8 cellular contexts compared by ENCODE assay signal in genomic region chr2:127416486-127417001, GRCh38. TPM values are rescaled to one million over a fixed set of nuclear protein-coding genes. Genes with fewer than 3 reads are reported as not detected.
DNase-seq lines count a peak whose midpoint lies in the region; ATAC-seq, FAIRE-seq and TF ChIP-seq lines count a peak whose summit lies in the region.

No MANE protein-coding gene starts in this region.

- H3K4me2 ChIP-seq in HepG2 (ENCODE audit: low read depth, low read length): no peak overlapping the region; the same call in 1 of the 2 replicates

- TF ChIP-seq POLR2A in HepG2 (IDR thresholded peaks at IDR 0.05; ENCODE audit: insufficient read depth in 1 of 2, low read depth in 2 of 2, low read length in 2 of 2): no peak
- TF ChIP-seq POLR2A in H54 (IDR thresholded peaks at IDR 0.05; ENCODE audit: low read depth, low read length): no peak

- DNase-seq in AML-193 (lab: John Stamatoyannopoulos, UW) (peak; percentile 9 to 34), HepG2 (ENCODE audit: low spot score) (no peak), urothelium cell line (ENCODE audit: low spot score) (no peak), D721Med (ENCODE audit: insufficient read length, low spot score) (no peak), H54 (ENCODE audit: insufficient read length, low spot score) (no peak)
- no peak for DNase-seq in T-helper 2 cell treated with Interferon-gamma antibody and Interleukin-4, amounts not matched to agents 5 μg/mL and 100 μg/mL, for 36 hours (ENCODE audit: low spot score)

- BruUV-seq in HepG2 (replicated peaks; lab: Mats Ljungman, UMichigan): no TSS peak

- peak overlapping the region; percentile 96 for H3K27ac ChIP-seq in HepG2 (ENCODE audit: extremely low read length, insufficient read depth, low read length)

- peak overlapping the region; percentile 68 for H3K4me3 Mint-ChIP-seq in T-helper 2 cell treated with Interferon-gamma antibody and Interleukin-4, amounts not matched to agents 5 μg/mL and 100 μg/mL, for 36 hours

- 86% methylated on average over 6 of the region's 6 CpGs for WGBS in HepG2 (ENCODE audit: low lambda C conversion rate)

- peaks cover 39% of the 10 kb centered on the region for H3K79me2 ChIP-seq in HepG2 (ENCODE audit: insufficient read depth, low read length)

- H3K36me3 Mint-ChIP-seq in T-helper 2 cell treated with Interferon-gamma antibody and Interleukin-4, amounts not matched to agents 5 μg/mL and 100 μg/mL, for 36 hours (ENCODE audit: low read depth): no peaks in the 10 kb centered on the region

- POLR2A ChIA-PET in HepG2 (lab: Yijun Ruan, JAX): interaction anchor here (0.9 to 8.1 kb wide), 5 partner anchors 15 to 39 kb away, joined by 3 to 229 read pairs (median 11); no protein-coding TSS in a partner anchor

- no peaks in the 10 kb centered on the region for H3K27me3 ChIP-seq in HepG2 (ENCODE audit: control insufficient read depth in 1 of 2, insufficient read depth in 2 of 2, low read length in 2 of 2)

- CTCF ChIA-PET in HepG2 (lab: Yijun Ruan, JAX; ENCODE audit: low intra/inter-chr PET ratio, low total read pairs): no interaction called here

- intact Hi-C loops in HepG2 (cut with micrococcal nuclease; ENCODE audit: unreplicated experiment): loop anchor here (5.0 kb wide), 1 partner anchor 59 kb away; no protein-coding TSS in a partner anchor

- H3K4me1 ChIP-seq in HepG2 (ENCODE audit: insufficient read depth, low read length): peaks cover 100% of the 10 kb centered on the region

- 0 out of 2 replicates have a peak overlapping the region, but pooled peaks have one; percentile 97 for H3K9ac ChIP-seq in HepG2 (ENCODE audit: insufficient read depth, low read depth, low read length)

- H3K36me3 ChIP-seq in HepG2 (replicated peaks in 1 of 2; ENCODE audit: control insufficient read depth in 1 of 2, insufficient read depth in 2 of 2, low read length in 2 of 2): peaks cover 5 to 15% of the 10 kb centered on the region in 2 experiments; a peak in 4 of 5 replicates

- H3K4me1 Mint-ChIP-seq in T-helper 2 cell treated with Interferon-gamma antibody and Interleukin-4, amounts not matched to agents 5 μg/mL and 100 μg/mL, for 36 hours (ENCODE audit: low read depth): peaks cover 16% of the 10 kb centered on the region

- no peak overlapping the region for H2AFZ ChIP-seq in HepG2 (ENCODE audit: low read length)

- TF ChIP-seq EP300 in HepG2 (IDR thresholded peaks at IDR 0.05; ENCODE audit: low read depth in 2 of 2, low read length in 2 of 2) (no peak), HepG2 (CRISPR knock-in tag; IDR thresholded peaks at IDR 0.05; ENCODE audit: borderline replicate concordance) (no peak)

- peak; percentile 21 for FAIRE-seq in HepG2 (lab: Jason Lieb, UNC)
- FAIRE-seq in urothelium cell line (lab: Jason Lieb, UNC): no peak
- no peak for FAIRE-seq in D721Med (lab: Jason Lieb, UNC)
- FAIRE-seq in H54 (lab: Jason Lieb, UNC): no peak

- H4K20me1 ChIP-seq in HepG2 (ENCODE audit: insufficient read depth, low read length): no peaks in the 10 kb centered on the region

- no peak for TF ChIP-seq CTCF in HepG2 (CRISPR knock-in tag; IDR thresholded peaks at IDR 0.05)
- no peak for TF ChIP-seq CTCF in D721Med (IDR thresholded peaks at IDR 0.05; ENCODE audit: insufficient read depth, missing control alignments)

- H3K9me3 Mint-ChIP-seq in T-helper 2 cell treated with Interferon-gamma antibody and Interleukin-4, amounts not matched to agents 5 μg/mL and 100 μg/mL, for 36 hours: peaks cover 3% of the 10 kb centered on the region

- peak; percentile 11 for ATAC-seq in GM21515 (IDR thresholded peaks at IDR 0.05; ENCODE audit: unreplicated experiment)
- no peak for ATAC-seq in HepG2
- ATAC-seq in HG02763 (IDR thresholded peaks at IDR 0.05; ENCODE audit: unreplicated experiment): no peak

- H3K9me3 ChIP-seq in HepG2 (ENCODE audit: low read length): 0 out of 2 replicates have a peak, but pooled peaks cover 5% of the 10 kb centered on the region

- in situ Hi-C loops in HepG2 (cut with HindIII; ENCODE audit: extremely low pct_ligation_motif_present, low pct_unique_long_range_greater_than_20kb): no loop called here

- no peak for TF ChIP-seq RAD21 in HepG2 (CRISPR knock-in tag; IDR thresholded peaks at IDR 0.05)

- peaks cover 9% of the 10 kb centered on the region for H3K27me3 Mint-ChIP-seq in T-helper 2 cell treated with Interferon-gamma antibody and Interleukin-4, amounts not matched to agents 5 μg/mL and 100 μg/mL, for 36 hours (ENCODE audit: low read depth)

- H3K27ac Mint-ChIP-seq in T-helper 2 cell treated with Interferon-gamma antibody and Interleukin-4, amounts not matched to agents 5 μg/mL and 100 μg/mL, for 36 hours: peak overlapping the region; percentile 27

- H3K4me3 ChIP-seq in HepG2 (replicated peaks in 1 of 3; ENCODE audit: insufficient read depth in 1 of 3, low read depth in 2 of 3, low read length in 3 of 3): no peak overlapping the region

TF ChIP-seq in HepG2, 621 proteins besides CTCF, POLR2A, EP300 and RAD21 (continues in another document):
- TF ChIP-seq ZBTB7B (CRISPR knock-in tag; IDR thresholded peaks at IDR 0.05): 0 out of 2 replicates have a peak, but pooled peaks have one; percentile 9
- no peak for TF ChIP-seq THAP9 (CRISPR knock-in tag; IDR thresholded peaks at IDR 0.05; ENCODE audit: borderline replicate concordance)

RNA-seq across cellular contexts. Expression of gene PROC, which starts 1.7 kb away (rescaled TPM):
- total RNA-seq in HepG2 (2016; rRNA removed; fragmentation: Illumina TruSeq; extraction: Trizol): 52.1 and 134 TPM in 2 replicates
- 19.2 and 23.2 TPM in 2 replicates for total RNA-seq in HepG2 (2016; cell fraction: cytosol; rRNA removed; fragmentation: Illumina TruSeq; extraction: Trizol; ENCODE audit: low read depth)
- 49.9 and 134 TPM in 2 replicates for total RNA-seq in HepG2 (2016; cell fraction: insoluble cytoplasmic fraction; rRNA removed; fragmentation: Illumina TruSeq; extraction: Trizol)
- 37.4 and 38.6 TPM in 2 replicates for total RNA-seq in HepG2 (2016; cell fraction: membrane; rRNA removed; fragmentation: Illumina TruSeq; extraction: Trizol)
- 166 and 178 TPM in 2 replicates for total RNA-seq in HepG2 (2016; cell fraction: nucleus; rRNA removed; fragmentation: Illumina TruSeq; extraction: Trizol)
- polyA plus RNA-seq in HepG2 (2011; rRNA removed): 185 and 266 TPM in 2 replicates
- polyA plus RNA-seq in HepG2 (2011; cell fraction: cytosol; rRNA removed): 113 and 166 TPM in 2 replicates
- 1,267 and 1,304 TPM in 2 replicates for polyA plus RNA-seq in HepG2 (2011; cell fraction: nucleus; rRNA removed)
- polyA plus RNA-seq in HepG2 (2012): 232 and 321 TPM in 2 replicates
- 17.2 and 19.9 TPM in 2 replicates for polyA plus RNA-seq in HepG2 (2016; cell fraction: cytosol; fragmentation: Illumina TruSeq; extraction: Trizol; ENCODE audit: low read depth)
- 48.9 and 49.8 TPM in 2 replicates for polyA plus RNA-seq in HepG2 (2016; cell fraction: insoluble cytoplasmic fraction; fragmentation: Illumina TruSeq; extraction: Trizol; ENCODE audit: low read depth)
- 22.9 and 24.9 TPM in 2 replicates for polyA plus RNA-seq in HepG2 (2016; cell fraction: membrane; fragmentation: Illumina TruSeq; extraction: Trizol; ENCODE audit: low read depth)
- 354 and 380 TPM in 2 replicates for polyA plus RNA-seq in HepG2 (2016; cell fraction: nucleus; fragmentation: Illumina TruSeq; extraction: Trizol; ENCODE audit: insufficient read depth, low read depth)
- polyA minus RNA-seq in HepG2 (2011; rRNA and poly(A)+ RNA removed; ENCODE audit: low replicate concordance): 241 TPM in 1 of 2 replicates, not detected in the other
- 64.7 and 65.5 TPM in 2 replicates for polyA minus RNA-seq in HepG2 (2011; cell fraction: cytosol; rRNA and poly(A)+ RNA removed)
- polyA minus RNA-seq in HepG2 (2011; cell fraction: nucleus; rRNA and poly(A)+ RNA removed): 172 and 188 TPM in 2 replicates

RNA-seq across cellular contexts. Expression of gene MAP3K2, which starts 28.8 kb away (rescaled TPM):
- 37.2 and 56.1 TPM in 2 replicates for total RNA-seq in HepG2 (2016; rRNA removed; fragmentation: Illumina TruSeq; extraction: Trizol)
- 12.9 and 13.4 TPM in 2 replicates for total RNA-seq in HepG2 (2016; cell fraction: cytosol; rRNA removed; fragmentation: Illumina TruSeq; extraction: Trizol; ENCODE audit: low read depth)
- total RNA-seq in HepG2 (2016; cell fraction: insoluble cytoplasmic fraction; rRNA removed; fragmentation: Illumina TruSeq; extraction: Trizol): 35.8 and 54.1 TPM in 2 replicates
- 28.2 and 32.6 TPM in 2 replicates for total RNA-seq in HepG2 (2016; cell fraction: membrane; rRNA removed; fragmentation: Illumina TruSeq; extraction: Trizol)
- total RNA-seq in HepG2 (2016; cell fraction: nucleus; rRNA removed; fragmentation: Illumina TruSeq; extraction: Trizol): 37.4 and 42.1 TPM in 2 replicates
- 11.2 and 12.2 TPM in 2 replicates for polyA plus RNA-seq in HepG2 (2011; rRNA removed)
- polyA plus RNA-seq in HepG2 (2011; cell fraction: cytosol; rRNA removed): 5.1 and 7.6 TPM in 2 replicates
- 18.1 and 21.8 TPM in 2 replicates for polyA plus RNA-seq in HepG2 (2011; cell fraction: nucleus; rRNA removed)
- 11.5 and 11.7 TPM in 2 replicates for polyA plus RNA-seq in HepG2 (2012)
- polyA plus RNA-seq in HepG2 (2016; cell fraction: cytosol; fragmentation: Illumina TruSeq; extraction: Trizol; ENCODE audit: low read depth): 0.44 and 0.68 TPM in 2 replicates
- 14.1 and 15.7 TPM in 2 replicates for polyA plus RNA-seq in HepG2 (2016; cell fraction: insoluble cytoplasmic fraction; fragmentation: Illumina TruSeq; extraction: Trizol; ENCODE audit: low read depth)
- 3.3 and 3.5 TPM in 2 replicates for polyA plus RNA-seq in HepG2 (2016; cell fraction: membrane; fragmentation: Illumina TruSeq; extraction: Trizol; ENCODE audit: low read depth)
- 28.7 and 30.7 TPM in 2 replicates for polyA plus RNA-seq in HepG2 (2016; cell fraction: nucleus; fragmentation: Illumina TruSeq; extraction: Trizol; ENCODE audit: insufficient read depth, low read depth)
- polyA minus RNA-seq in HepG2 (2011; rRNA and poly(A)+ RNA removed; ENCODE audit: low replicate concordance): 20.5 and 26.7 TPM in 2 replicates
- polyA minus RNA-seq in HepG2 (2011; cell fraction: cytosol; rRNA and poly(A)+ RNA removed): 43.5 and 45.0 TPM in 2 replicates
- 46.0 and 46.6 TPM in 2 replicates for polyA minus RNA-seq in HepG2 (2011; cell fraction: nucleus; rRNA and poly(A)+ RNA removed)

Comparison
In these comparisons a context has a peak if more than half of its experiments do, and no peak if none do; other contexts are left out.
1. DNase-seq: peak in AML-193 (2 of 2); none in T-helper 2 cell treated with Interferon-gamma antibody and Interleukin-4, amounts not matched to agents 5 μg/mL and 100 μg/mL, for 36 hours (single experiment), HepG2 (single experiment), urothelium cell line (single experiment), D721Med (single experiment) and H54 (single experiment).